11 cellular contexts compared by ENCODE assay signal in the genomic region with DNA sequence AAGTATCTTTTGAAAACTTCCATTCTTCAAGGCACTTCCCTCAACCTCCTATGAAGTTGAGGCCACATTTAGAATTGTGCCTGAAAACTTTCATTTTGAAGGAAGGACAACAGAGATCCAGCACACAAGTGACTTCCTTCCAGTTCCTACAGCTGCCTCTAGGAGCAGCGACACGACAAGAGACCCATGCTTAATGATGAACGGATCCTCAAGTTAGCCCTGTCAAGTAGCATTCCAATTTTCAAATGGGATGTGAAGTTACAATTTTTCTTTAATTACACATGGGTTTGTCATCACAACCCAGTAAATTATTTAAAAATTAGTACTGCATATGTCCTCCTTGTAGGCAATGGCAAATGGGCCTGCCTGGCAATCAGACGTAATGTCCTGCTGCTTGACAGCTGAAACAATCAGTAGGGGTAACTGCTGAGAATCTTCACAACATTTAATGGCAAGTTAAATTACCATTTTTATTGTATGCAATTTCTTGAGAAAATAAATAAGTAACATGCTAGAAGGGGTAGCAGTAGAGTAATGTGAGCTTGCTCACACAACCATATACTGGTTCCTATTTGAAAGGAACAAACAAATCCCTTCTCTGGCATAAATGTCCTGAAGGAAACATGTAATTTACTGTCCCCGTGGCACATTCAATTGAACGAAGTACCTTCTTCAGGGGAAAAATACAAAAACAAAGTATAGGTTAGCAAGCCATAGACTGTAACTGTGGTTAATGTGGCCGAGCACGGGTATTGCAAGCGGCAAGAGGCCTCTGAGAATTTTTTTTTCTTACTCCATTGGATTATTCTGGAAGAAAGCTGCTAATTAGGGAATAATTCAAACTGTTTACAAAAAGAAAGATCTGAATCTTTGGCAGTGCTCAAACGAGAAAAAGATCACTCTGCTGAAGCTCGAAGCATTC.
A peak's percentile ranks its signal among the peaks of the same experiment; 100 is the strongest.
DNase-seq lines count a peak whose midpoint lies in the region; ATAC-seq and TF ChIP-seq lines count a peak whose summit lies in the region.
"Had no signal": no experiment of that assay in that cellular context is flagged by ENCODE, and none has a peak within 500 bp of the region (broad histone marks: within the 10 kb centered on the region; RNA-seq: fewer than 3 reads in every experiment).

No MANE protein-coding gene starts in this region.

- TF ChIP-seq POLR2A in Peyer's patch (IDR thresholded peaks at IDR 0.05), result no peak

- ATAC-seq in HG03159 (IDR thresholded peaks at IDR 0.05; ENCODE audit: unreplicated experiment) (no peak), heart right ventricle (no peak)

- no peak overlapping the region for H3K4me3 ChIP-seq in GM12875 (ENCODE audit: low read depth, low read length)
- H3K4me3 ChIP-seq in Peyer's patch, result no peak overlapping the region
- no peak overlapping the region for H3K4me3 ChIP-seq in fibroblast of villous mesenchyme (ENCODE audit: low read depth, low read length)
- H3K4me3 ChIP-seq in heart right ventricle, result no peak overlapping the region
- H3K4me3 ChIP-seq: uterus had no signal

- no peaks in the 10 kb centered on the region for H3K4me1 ChIP-seq in Peyer's patch
- peaks cover 0 to 21% (median 8%) of the 10 kb centered on the region in 9 donors for H3K4me1 ChIP-seq in heart right ventricle
- H3K4me1 ChIP-seq: uterus had no signal

- TF ChIP-seq CTCF in 22Rv1 (IDR thresholded peaks at IDR 0.05) (peak; percentile 38), GM12875 (IDR thresholded peaks at IDR 0.05; ENCODE audit: borderline replicate concordance, insufficient read depth, low read depth, low read length) (peak; percentile 54; the same call in 1 of the 2 replicates), Peyer's patch (IDR thresholded peaks at IDR 0.05) (peak in 4 of 6 experiments; percentile 4 to 24 (median 10)), fibroblast of villous mesenchyme (IDR thresholded peaks at IDR 0.05; ENCODE audit: insufficient read depth, low read depth, low read length) (peak; percentile 41), heart right ventricle (IDR thresholded peaks at IDR 0.05) (peak in 3 of 9 donors; percentile 6 to 20 (median 16))

- H3K36me3 ChIP-seq in Peyer's patch (no peaks in the 10 kb centered on the region), heart right ventricle (peaks cover 0 to 27% (median 0%) of the 10 kb centered on the region in 9 donors)
- H3K36me3 ChIP-seq: uterus had no signal

- intact Hi-C loops in heart right ventricle (cut with DNase I), result no loop called here

- DNase-seq in Peyer's patch (no peak), fibroblast of villous mesenchyme (ENCODE audit: low read depth) (no peak), COR-L47 (lab: John Stamatoyannopoulos, UW) (no peak), heart right ventricle (no peak)
- no peak for DNase-seq in stimulated activated CD4-positive, alpha-beta T cell treated with anti-CD3 and anti-CD28 coated beads, Interleukin-2, amount 100 ng/mL, for 24 hours
- DNase-seq: activated CD4-positive, CD25-positive, alpha-beta regulatory T cell; NCI-H187; uterus had no signal

- H3K27me3 ChIP-seq in Peyer's patch, result no peaks in the 10 kb centered on the region
- no peaks in the 10 kb centered on the region for H3K27me3 ChIP-seq in heart right ventricle
- H3K27me3 ChIP-seq: uterus had no signal

- 79 to 83% methylated on average over 11 of the region's 11 CpGs for WGBS in heart right ventricle, 2 donors

- H3K27ac ChIP-seq in 22Rv1 (no peak overlapping the region), Peyer's patch (no peak overlapping the region), heart right ventricle (no peak overlapping the region)
- H3K27ac ChIP-seq: uterus had no signal

- H3K9me3 ChIP-seq in Peyer's patch, result no peaks in the 10 kb centered on the region
- H3K9me3 ChIP-seq in heart right ventricle, result no peaks in the 10 kb centered on the region
- H3K9me3 ChIP-seq: uterus had no signal
